In genomic region chr9:135343733-135344522, GRCh38 we compare ENCODE assay signal across 9 cellular contexts.
A peak's percentile ranks its signal among the peaks of the same experiment; 100 is the strongest.
DNase-seq lines count a peak whose midpoint lies in the region; ATAC-seq lines count a peak whose summit lies in the region.
"Had no signal": no experiment of that assay in that cellular context is flagged by ENCODE, and none has a peak within 500 bp of the region (broad histone marks: within the 10 kb centered on the region; RNA-seq: fewer than 3 reads in every experiment).

No MANE protein-coding gene starts in this region.

- H3K4me3 ChIP-seq in SK-N-MC = peak overlapping the region; percentile 8; the same call in 1 of the 2 replicates
- H3K4me3 ChIP-seq: skin epidermis had no signal

- no peak for ATAC-seq in GM18502 (IDR thresholded peaks at IDR 0.05; ENCODE audit: poor library complexity, unreplicated experiment)
- ATAC-seq in HG03135 (IDR thresholded peaks at IDR 0.05; ENCODE audit: unreplicated experiment) = no peak

- no peaks in the 10 kb centered on the region for H3K36me3 ChIP-seq in SK-N-MC (ENCODE audit: insufficient read depth, low read length)

- no peak overlapping the region for H3K9ac ChIP-seq in SK-N-MC (ENCODE audit: insufficient read length)

- no peak overlapping the region for H3K27ac ChIP-seq in SK-N-MC
- H3K27ac ChIP-seq: skin epidermis had no signal

- no peaks in the 10 kb centered on the region for H3K9me3 ChIP-seq in SK-N-MC (ENCODE audit: low read depth, low read length)

- DNase-seq in COLO829 (ENCODE audit: low spot score) = peak; percentile 66
- peak; percentile 79 for DNase-seq in HuH-7.5 (ENCODE audit: low spot score)
- no peak for DNase-seq in SK-N-MC (ENCODE audit: low read depth, low spot score)
- DNase-seq in astrocyte of the hippocampus (ENCODE audit: low read depth, low spot score) = peak; percentile 64
- peak; percentile 78 for DNase-seq in islet precursor cell
- peak; percentile 48 for DNase-seq in stimulated activated CD4-positive, alpha-beta T cell treated with anti-CD3 and anti-CD28 coated beads, Interleukin-4, amount 100 ng/mL, for 1 hour
